In the genomic region with DNA sequence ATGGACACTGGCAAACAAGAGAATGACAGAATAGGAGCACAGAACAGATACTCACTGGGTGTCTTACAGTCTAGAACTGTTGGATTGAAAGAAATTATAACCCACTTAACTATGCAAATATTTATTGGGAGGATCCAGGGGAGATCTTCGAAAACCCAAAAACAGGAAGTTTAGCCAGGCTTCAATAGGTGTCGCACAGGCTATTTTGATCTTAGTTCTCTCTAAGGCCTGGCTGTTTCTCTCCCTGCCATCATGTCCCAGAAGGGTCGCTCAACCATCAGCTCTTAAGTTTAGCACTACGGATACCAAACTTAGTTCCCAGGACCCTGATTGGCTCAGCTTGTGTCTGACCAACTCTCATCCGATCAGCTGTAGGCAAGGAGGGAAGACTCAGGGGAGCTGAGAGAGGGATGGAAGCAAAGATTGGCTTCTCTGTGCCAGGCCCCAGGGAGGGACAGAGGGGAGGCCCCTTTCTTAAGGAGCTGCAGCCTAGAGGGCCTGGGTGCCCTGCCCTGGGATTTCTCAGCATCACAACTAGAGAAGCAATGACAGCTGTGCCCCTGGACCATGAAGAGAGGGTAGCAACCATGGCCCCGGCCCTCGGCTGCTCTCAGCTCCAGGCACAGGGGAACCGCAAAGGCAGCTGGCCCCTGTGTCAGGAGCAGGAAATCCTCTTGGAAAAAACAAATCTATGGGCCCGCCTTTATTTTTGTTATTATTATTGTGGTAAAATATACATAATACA, we compare ENCODE assay signal across 15 cellular contexts.
"Had no signal": no experiment of that assay in that cellular context is flagged by ENCODE, and none has a peak within 500 bp of the region (broad histone marks: within the 10 kb centered on the region; RNA-seq: fewer than 3 reads in every experiment).

No MANE protein-coding gene starts in this region.

- H3K4me3 ChIP-seq: dorsolateral prefrontal cortex, gastroesophageal sphincter, lower lobe of right lung, sigmoid colon had no signal

- H3K9me3 ChIP-seq: gastroesophageal sphincter, lower lobe of right lung, sigmoid colon had no signal

- DNase-seq: activated CD4-positive, alpha-beta T cell treated with anti-CD3 and anti-CD28 coated beads for 48 hours; activated CD8-positive, alpha-beta memory T cell treated with anti-CD3 and anti-CD28 coated beads for 24 hours; activated gamma-delta T cell treated with Interleukin-2 at 50 U/mL for 16 hours; amniotic stem cell; dorsolateral prefrontal cortex; left colon; lower lobe of right lung; midbrain; sigmoid colon; stimulated activated CD4-positive, alpha-beta T cell treated with anti-CD3 and anti-CD28 coated beads, Interleukin-1b, Interleukin-23, amount 100 ng/mL, for 48 hours had no signal

- H3K4me3 Mint-ChIP-seq: activated naive CD8-positive, alpha-beta T cell had no signal

- FAIRE-seq: endometrium, islet of Langerhans had no signal

- H3K27ac ChIP-seq: dorsolateral prefrontal cortex, gastroesophageal sphincter, lower lobe of right lung, parathyroid adenoma, sigmoid colon had no signal

- H3K36me3 ChIP-seq: gastroesophageal sphincter, lower lobe of right lung, sigmoid colon had no signal

- H3K4me1 ChIP-seq: gastroesophageal sphincter, parathyroid adenoma, sigmoid colon had no signal

- H3K27ac Mint-ChIP-seq: activated naive CD8-positive, alpha-beta T cell had no signal

- H2AFZ ChIP-seq: parathyroid adenoma had no signal

- H3K79me2 ChIP-seq: parathyroid adenoma had no signal

- H3K9ac ChIP-seq: parathyroid adenoma had no signal

- H3K36me3 Mint-ChIP-seq: activated naive CD8-positive, alpha-beta T cell had no signal

- H3K27me3 ChIP-seq: dorsolateral prefrontal cortex, sigmoid colon had no signal
